In the genomic region with DNA sequence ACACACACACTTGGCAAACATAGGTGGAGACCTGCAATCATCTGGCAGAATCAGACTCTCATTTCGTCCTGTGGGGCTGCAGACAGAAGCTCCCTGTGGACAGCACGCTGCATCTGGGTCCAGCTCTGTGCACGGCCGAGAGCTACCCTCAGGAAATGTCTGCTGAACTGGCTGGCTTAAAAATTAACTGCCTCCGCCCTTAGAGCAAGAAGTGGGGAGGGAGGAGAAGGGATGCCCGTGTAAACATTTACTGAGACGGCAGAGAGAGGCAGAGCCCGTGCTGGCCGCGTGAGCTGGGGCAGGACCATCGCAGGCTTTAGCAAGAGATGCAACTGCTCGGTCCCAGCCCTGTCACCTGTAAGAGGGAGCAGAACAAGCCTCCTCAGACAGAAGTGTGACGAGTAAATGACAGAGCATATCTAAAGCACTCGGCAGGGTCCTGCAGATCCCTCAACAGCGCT, we compare ENCODE assay signal across 19 cellular contexts.
DNase-seq lines count a peak whose midpoint lies in the region; FAIRE-seq and TF ChIP-seq lines count a peak whose summit lies in the region.
"Had no signal": no experiment of that assay in that cellular context is flagged by ENCODE, and none has a peak within 500 bp of the region (broad histone marks: within the 10 kb centered on the region; RNA-seq: fewer than 3 reads in every experiment).

No MANE protein-coding gene starts in this region.

- peaks cover 19% of the 10 kb centered on the region for H3K79me2 ChIP-seq in parathyroid adenoma

- H3K4me3 ChIP-seq in BLaER1 treated with 17β-estradiol and CSF1 and Interleukin-3, amounts not matched to agents 10 nM and 100 nM: no peak overlapping the region
- H3K4me3 ChIP-seq in Peyer's patch (no peak overlapping the region), parathyroid adenoma (ENCODE audit: low read depth, low read length) (no peak overlapping the region)
- H3K4me3 ChIP-seq: cardiac muscle cell, GM23248, right atrium auricular region had no signal

- H4K20me1 ChIP-seq in BLaER1 treated with 17β-estradiol and CSF1 and Interleukin-3, amounts not matched to agents 10 nM and 100 nM: peaks cover 0 to 13% (median 8%) of the 10 kb centered on the region in 11 experiments; a peak in 10 of 22 replicates

- DNase-seq in Peyer's patch: peak in 2 of 3 donors; percentile 70 to 72
- peak; percentile 82 for DNase-seq in kidney tubule cell (ENCODE audit: low spot score)
- DNase-seq in GM19239 (ENCODE audit: insufficient read length, low spot score): no peak
- no peak for DNase-seq in GM12892 (ENCODE audit: insufficient read length)
- no peak for DNase-seq in NCI-H1105 (lab: John Stamatoyannopoulos, UW)
- DNase-seq in DMS 273 (lab: John Stamatoyannopoulos, UW; ENCODE audit: unreplicated experiment): no peak
- DNase-seq: activated CD4-positive, alpha-beta T cell treated with anti-CD3 and anti-CD28 coated beads for 1 hour; GM23248; NCI-H1417 treated with DMSO at 0.1 percent for 48 hours; NCI-H446; stimulated activated CD4-positive, alpha-beta T cell treated with anti-CD3 and anti-CD28 coated beads, Interleukin-2, amount 100 ng/mL, for 48 hours; T-cell had no signal

- H3K36me3 ChIP-seq in BLaER1 treated with 17β-estradiol and CSF1 and Interleukin-3, amounts not matched to agents 10 nM and 100 nM: peaks cover 0 to 36% (median 8%) of the 10 kb centered on the region in 11 experiments; a peak in 10 of 22 replicates
- H3K36me3 ChIP-seq in Peyer's patch (peaks cover 0 to under 1% (median 0%) of the 10 kb centered on the region in 3 donors), parathyroid adenoma (ENCODE audit: control insufficient read depth, insufficient read depth, low read length) (no peaks in the 10 kb centered on the region)
- H3K36me3 ChIP-seq: cardiac muscle cell, right atrium auricular region had no signal

- H3K27me3 ChIP-seq in BLaER1 treated with 17β-estradiol and CSF1 and Interleukin-3, amounts not matched to agents 10 nM and 100 nM: no peaks in the 10 kb centered on the region
- H3K27me3 ChIP-seq in Peyer's patch: no peaks in the 10 kb centered on the region
- no peaks in the 10 kb centered on the region for H3K27me3 ChIP-seq in parathyroid adenoma (ENCODE audit: control insufficient read depth, insufficient read depth, low read length)
- H3K27me3 ChIP-seq: cardiac muscle cell, right atrium auricular region had no signal

- peak overlapping the region; percentile 28 to 98 (median 62); a peak in 21 of 22 replicates for H3K4me2 ChIP-seq in BLaER1 treated with 17β-estradiol and CSF1 and Interleukin-3, amounts not matched to agents 10 nM and 100 nM
- H3K4me2 ChIP-seq in parathyroid adenoma (ENCODE audit: low read length): no peak overlapping the region
- H3K4me2 ChIP-seq: KMS-11 had no signal

- peak overlapping the region; percentile 48 for H2AFZ ChIP-seq in parathyroid adenoma
- H2AFZ ChIP-seq: GM23248 had no signal

- no peak for FAIRE-seq in GM19239 (lab: Jason Lieb, UNC)
- no peak for FAIRE-seq in GM12892 (lab: Jason Lieb, UNC)
- FAIRE-seq: D721Med, frontal cortex had no signal

- TF ChIP-seq POLR2A in Peyer's patch (IDR thresholded peaks at IDR 0.05) (no peak), GM12892 (IDR thresholded peaks at IDR 0.05; ENCODE audit: low read depth, low read length) (no peak)

- H3K9me3 ChIP-seq in BLaER1 treated with 17β-estradiol and CSF1 and Interleukin-3, amounts not matched to agents 10 nM and 100 nM (replicated peaks in 1 of 11): no peaks in the 10 kb centered on the region
- no peaks in the 10 kb centered on the region for H3K9me3 ChIP-seq in Peyer's patch
- H3K9me3 ChIP-seq in parathyroid adenoma (ENCODE audit: control insufficient read depth, low read length): no peaks in the 10 kb centered on the region
- H3K9me3 ChIP-seq: right atrium auricular region had no signal

- H3K9ac ChIP-seq in BLaER1 treated with 17β-estradiol and CSF1 and Interleukin-3, amounts not matched to agents 10 nM and 100 nM: no peak overlapping the region
- H3K9ac ChIP-seq in parathyroid adenoma: no peak overlapping the region
- H3K9ac ChIP-seq: GM23248, KMS-11 had no signal

- peak overlapping the region in 3 of 11 experiments; percentile 8 to 34 (median 22); a peak in 4 of 22 replicates for H3K27ac ChIP-seq in BLaER1 treated with 17β-estradiol and CSF1 and Interleukin-3, amounts not matched to agents 10 nM and 100 nM
- H3K27ac ChIP-seq in Peyer's patch (peak overlapping the region in 3 of 4 donors; percentile 10 to 45 (median 35)), parathyroid adenoma (peak overlapping the region; percentile 11)
- H3K27ac ChIP-seq: cardiac muscle cell, GM23248, KMS-11, right atrium auricular region had no signal

- TF ChIP-seq CTCF in Peyer's patch (IDR thresholded peaks at IDR 0.05): no peak
- no peak for TF ChIP-seq CTCF in parathyroid adenoma (IDR thresholded peaks at IDR 0.05)

- H3K4me1 ChIP-seq in BLaER1 treated with 17β-estradiol and CSF1 and Interleukin-3, amounts not matched to agents 10 nM and 100 nM: peaks cover 86 to 100% (median 93%) of the 10 kb centered on the region in 10 experiments
- H3K4me1 ChIP-seq in Peyer's patch: peaks cover 16 to 92% (median 26%) of the 10 kb centered on the region in 4 donors
- peaks cover 24% of the 10 kb centered on the region for H3K4me1 ChIP-seq in parathyroid adenoma

Comparison
In these comparisons a context has a peak if more than half of its experiments do, and no peak if none do; other contexts are left out.
1. DNase-seq: peak in Peyer's patch (2 of 3) and kidney tubule cell (single experiment); none in GM19239 (single experiment), GM12892 (single experiment), NCI-H1105 (single experiment) and DMS 273 (single experiment).